18 cellular contexts compared by ENCODE assay signal in genomic region chr2:212936572-212936971, GRCh38.
"Had no signal": no experiment of that assay in that cellular context is flagged by ENCODE, and none has a peak within 500 bp of the region (broad histone marks: within the 10 kb centered on the region; RNA-seq: fewer than 3 reads in every experiment).

No MANE protein-coding gene starts in this region.

- H3K27ac ChIP-seq: adrenal gland, right lobe of liver, suprapubic skin, upper lobe of right lung had no signal

- DNase-seq: activated B cell treated with CpG ODN at 0.5 μM for 24 hours; activated CD4-positive, alpha-beta T cell treated with anti-CD3 and anti-CD28 coated beads, Interleukin-2, amount 10 ng/mL, durations not matched to agents 24 days and 14 days; activated naive CD4-positive, alpha-beta T cell treated with anti-CD3 and anti-CD28 coated beads, Interleukin-2, amount 50 U/mL, for 16 hours; activated T-cell treated with anti-CD3 and anti-CD28 coated beads for 4 hours; adrenal gland; central memory CD4-positive, alpha-beta T cell; cortex of kidney; effector CD8-positive, alpha-beta T cell; glutamatergic neuron; mammary epithelial cell; mucosa of descending colon; naive thymus-derived CD8-positive, alpha-beta T cell; right lobe of liver; stimulated activated naive CD4-positive, alpha-beta T cell treated with Interleukin-2 at 50 U/mL for 16 hours; T-helper 17 cell; upper lobe of right lung had no signal

- H3K4me3 ChIP-seq: adrenal gland, mucosa of descending colon, right lobe of liver, suprapubic skin, upper lobe of right lung had no signal

- H3K4me1 ChIP-seq: adrenal gland, upper lobe of right lung had no signal

- ATAC-seq: left lobe of liver; mucosa of descending colon; naive thymus-derived CD8-positive, alpha-beta T cell; right lobe of liver; T-helper 17 cell; upper lobe of right lung had no signal

- H3K9me3 ChIP-seq: adrenal gland, mucosa of descending colon, right lobe of liver, suprapubic skin, upper lobe of right lung had no signal

- H3K27me3 ChIP-seq: adrenal gland, right lobe of liver, suprapubic skin, upper lobe of right lung had no signal

- H3K36me3 ChIP-seq: adrenal gland, right lobe of liver, suprapubic skin, upper lobe of right lung had no signal
